In the genomic region with DNA sequence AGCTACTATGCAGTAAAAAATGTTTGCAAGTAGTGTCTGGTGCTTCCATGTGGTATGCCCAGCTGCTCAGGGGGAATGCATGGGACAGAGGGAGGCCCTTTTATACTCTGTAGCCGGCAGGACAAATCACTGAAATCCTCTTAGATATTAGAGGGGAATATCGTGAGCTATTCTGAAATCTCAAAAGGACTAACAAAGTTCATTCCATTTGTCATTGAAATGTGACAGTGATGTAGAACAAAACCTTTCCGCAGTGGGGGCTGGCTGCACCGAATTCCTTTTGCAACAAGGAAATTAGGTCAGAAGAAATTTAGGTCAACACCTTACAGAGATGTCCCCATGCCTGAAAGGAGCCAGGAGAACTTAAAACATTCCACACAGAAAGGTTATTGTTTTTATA, we compare ENCODE assay signal across 21 cellular contexts.
"Had no signal": no experiment of that assay in that cellular context is flagged by ENCODE, and none has a peak within 500 bp of the region (broad histone marks: within the 10 kb centered on the region; RNA-seq: fewer than 3 reads in every experiment).

No MANE protein-coding gene starts in this region.

- H3K27me3 ChIP-seq: dorsolateral prefrontal cortex, heart left ventricle, right lobe of liver, testis, transverse colon had no signal

- H3K9me3 ChIP-seq: heart left ventricle, psoas muscle, right lobe of liver, testis, transverse colon had no signal

- H3K27ac ChIP-seq: dorsolateral prefrontal cortex, heart left ventricle, parathyroid adenoma, psoas muscle, right lobe of liver, skin epidermis, testis, transverse colon had no signal

- ATAC-seq: esophagus mucosa; heart left ventricle; left lobe of liver; natural killer cell treated with Interleukin-12 subunit alpha and Interleukin-12 subunit beta and Interleukin-15 and Interleukin-18, amount 100 ng/mL, for 72 hours; psoas muscle; right lobe of liver; stimulated activated naive B cell treated with anti-CD40 and anti-IgM and Interleukin-4, amounts not matched to agents 10 μg/mL and 1 μg/mL and 100 μg/mL, for 72 hours; stimulated activated naive CD8-positive, alpha-beta T cell treated with anti-CD3 and anti-CD28 coated beads, Interleukin-15, amount 100 ng/mL, for 72 hours had no signal

- H3K9ac ChIP-seq: parathyroid adenoma had no signal

- H3K4me3 ChIP-seq: dorsolateral prefrontal cortex, heart left ventricle, psoas muscle, right lobe of liver, skin epidermis, testis, transverse colon had no signal

- H3K4me1 ChIP-seq: parathyroid adenoma, right lobe of liver, testis had no signal

- H3K36me3 ChIP-seq: heart left ventricle, right lobe of liver, transverse colon had no signal

- DNase-seq: cortex of kidney; dorsolateral prefrontal cortex; effector CD8-positive, alpha-beta T cell; heart left ventricle; hippocampal formation; islet precursor cell; mammary epithelial cell; psoas muscle; retina; right lobe of liver; stimulated activated CD4-positive, alpha-beta T cell treated with anti-CD3 and anti-CD28 coated beads, Interleukin-2, amount 100 ng/mL, for 24 hours; stimulated activated CD4-positive, alpha-beta T cell treated with anti-CD3 and anti-CD28 coated beads, Interleukin-4, amount 100 ng/mL, for 4 hours; stimulated activated naive B cell treated with anti-CD40 and anti-IgM and Interleukin-4, amounts not matched to agents 10 μg/mL and 1 μg/mL and 100 μg/mL, for 72 hours; stimulated activated naive CD8-positive, alpha-beta T cell treated with anti-CD3 and anti-CD28 coated beads, Interleukin-15, amount 100 ng/mL, for 72 hours; testis; transverse colon had no signal
